ENCODE assay signal across 8 cellular contexts in genomic region chr6:165729307-165729936, GRCh38.
DNase-seq lines count a peak whose midpoint lies in the region; ATAC-seq, FAIRE-seq and TF ChIP-seq lines count a peak whose summit lies in the region.

No MANE protein-coding gene starts in this region.

- peaks cover 2% of the 10 kb centered on the region for H3K27me3 ChIP-seq in astrocyte (ENCODE audit: insufficient read depth, low read length)
- no peaks in the 10 kb centered on the region for H3K27me3 ChIP-seq in right lobe of liver
- no peaks in the 10 kb centered on the region for H3K27me3 ChIP-seq in upper lobe of right lung

- intact Hi-C loops in CD14-positive monocyte (cut with micrococcal nuclease) (no loop called here), right lobe of liver (cut with DNase I) (loop anchor here in 1 of 2 donors (5.0 kb wide), 1 partner anchor 118 kb away; no protein-coding TSS in a partner anchor), upper lobe of right lung (cut with DNase I) (no loop called here), sciatic nerve (cut with DNase I) (no loop called here)

- peaks cover 0 to 3% (median 0%) of the 10 kb centered on the region in 7 donors for H3K9me3 Mint-ChIP-seq in CD14-positive monocyte
- no peaks in the 10 kb centered on the region for H3K9me3 Mint-ChIP-seq in astrocyte (ENCODE audit: unreplicated experiment)

- no peaks in the 10 kb centered on the region for H4K20me1 ChIP-seq in astrocyte (ENCODE audit: insufficient read depth, low read length)

- no peak for DNase-seq in CD14-positive monocyte (ENCODE audit: low spot score)
- DNase-seq in Kasumi-1 (lab: John Stamatoyannopoulos, UW): peak; percentile 10 to 40
- no peak for DNase-seq in astrocyte (ENCODE audit: low read depth)
- peak in 1 of 3 donors; percentile 68 for DNase-seq in right lobe of liver
- no peak for DNase-seq in upper lobe of right lung
- DNase-seq in sciatic nerve (ENCODE audit: low spot score): no peak
- DNase-seq in central memory CD4-positive, alpha-beta T cell: no peak

- H3K27ac ChIP-seq in astrocyte (ENCODE audit: low read depth, low read length): no peak overlapping the region
- no peak overlapping the region for H3K27ac ChIP-seq in right lobe of liver
- H3K27ac ChIP-seq in upper lobe of right lung: no peak overlapping the region

- peak; percentile 78 for TF ChIP-seq CTCF in CD14-positive monocyte (IDR thresholded peaks at IDR 0.05)
- TF ChIP-seq CTCF in astrocyte (IDR thresholded peaks at IDR 0.05; ENCODE audit: insufficient read depth, low read depth, low read length): peak; percentile 76
- peak; percentile 68 to 89 (median 84) for TF ChIP-seq CTCF in right lobe of liver (IDR thresholded peaks at IDR 0.05)
- peak; percentile 78 for TF ChIP-seq CTCF in upper lobe of right lung (IDR thresholded peaks at IDR 0.05)

- H3K36me3 ChIP-seq in astrocyte (ENCODE audit: insufficient read depth, low read length) (no peaks in the 10 kb centered on the region), right lobe of liver (no peaks in the 10 kb centered on the region), upper lobe of right lung (no peaks in the 10 kb centered on the region)

- H3K27me3 Mint-ChIP-seq in CD14-positive monocyte (ENCODE audit: low read depth in 3 of 3): peaks cover 0 to 3% (median 2%) of the 10 kb centered on the region in 3 donors
- H3K27me3 Mint-ChIP-seq in astrocyte (ENCODE audit: low read depth, unreplicated experiment): peaks cover 16% of the 10 kb centered on the region

- ATAC-seq in GM18858 (IDR thresholded peaks at IDR 0.05; ENCODE audit: unreplicated experiment) (peak; percentile 47), right lobe of liver (peak; percentile 81 to 89 (median 84)), upper lobe of right lung (peak; percentile 77), sciatic nerve (no peak)

- FAIRE-seq in astrocyte (lab: Jason Lieb, UNC): no peak

- no peaks in the 10 kb centered on the region for H3K79me2 ChIP-seq in astrocyte (ENCODE audit: insufficient read depth, low read length)

- H3K36me3 Mint-ChIP-seq in CD14-positive monocyte (no peaks in the 10 kb centered on the region), astrocyte (ENCODE audit: low read depth, unreplicated experiment) (no peaks in the 10 kb centered on the region)

- H2AFZ ChIP-seq in astrocyte (ENCODE audit: low read depth, low read length): no peak overlapping the region

- H3K9ac ChIP-seq in astrocyte (ENCODE audit: low read length): no peak overlapping the region

- H3K4me1 Mint-ChIP-seq in CD14-positive monocyte (no peaks in the 10 kb centered on the region), astrocyte (ENCODE audit: low read depth, unreplicated experiment) (no peaks in the 10 kb centered on the region)

- TF ChIP-seq POLR2A in right lobe of liver (IDR thresholded peaks at IDR 0.05): no peak

- H3K4me3 Mint-ChIP-seq in CD14-positive monocyte (no peak overlapping the region), astrocyte (ENCODE audit: unreplicated experiment) (no peak overlapping the region)

- no peak overlapping the region for H3K4me2 ChIP-seq in astrocyte (ENCODE audit: low read length)

- H3K4me3 ChIP-seq in astrocyte (ENCODE audit: insufficient read depth, low read depth, low read length) (no peak overlapping the region), right lobe of liver (no peak overlapping the region), upper lobe of right lung (no peak overlapping the region)

- H3K9me3 ChIP-seq in astrocyte (ENCODE audit: insufficient read depth, low read depth, low read length) (no peaks in the 10 kb centered on the region), right lobe of liver (no peaks in the 10 kb centered on the region), upper lobe of right lung (no peaks in the 10 kb centered on the region)

- H3K4me1 ChIP-seq in astrocyte (ENCODE audit: insufficient read depth, low read length): peaks cover 9% of the 10 kb centered on the region
- H3K4me1 ChIP-seq in right lobe of liver: no peaks in the 10 kb centered on the region
- no peaks in the 10 kb centered on the region for H3K4me1 ChIP-seq in upper lobe of right lung

- WGBS in right lobe of liver (ENCODE audit: insufficient coverage, low coverage, low lambda C conversion rate, missing lambda C conversion rate): 0% methylated on average over 1 of the region's 1 CpG

- H3K27ac Mint-ChIP-seq in CD14-positive monocyte: no peak overlapping the region
- H3K27ac Mint-ChIP-seq in astrocyte (ENCODE audit: unreplicated experiment): no peak overlapping the region

Comparison
In these comparisons a context has a peak if more than half of its experiments do, and no peak if none do; other contexts are left out.
1. DNase-seq: peak in Kasumi-1 (2 of 2); none in CD14-positive monocyte (single experiment), astrocyte (single experiment), upper lobe of right lung (single experiment), sciatic nerve (single experiment) and central memory CD4-positive, alpha-beta T cell (single experiment).
2. Peak in every context shown above with its lines, with median percentiles within 50 percentile points of each other: CTCF ChIP-seq.